Comparison of ENCODE assay signal across 10 cellular contexts in genomic region chr9:2093920-2094597, GRCh38.
DNase-seq lines count a peak whose midpoint lies in the region; ATAC-seq and TF ChIP-seq lines count a peak whose summit lies in the region.
"Had no signal": no experiment of that assay in that cellular context is flagged by ENCODE, and none has a peak within 500 bp of the region (broad histone marks: within the 10 kb centered on the region; RNA-seq: fewer than 3 reads in every experiment).

No MANE protein-coding gene starts in this region.

- H3K4me3 ChIP-seq in GM23248 (no peak overlapping the region), mammary epithelial cell (replicated peaks in 1 of 3; ENCODE audit: insufficient read depth in 1 of 3, low read depth in 2 of 3, low read length in 3 of 3) (no peak overlapping the region), iPS DF 6.9 (ENCODE audit: low read length) (no peak overlapping the region), lower leg skin (ENCODE audit: low read depth, poor library complexity, severe bottlenecking) (no peak overlapping the region)

- in situ Hi-C loops in GM23248 (cut with MboI) (no loop called here), mammary epithelial cell (cut with MboI; ENCODE audit: low sequenced_read_pairs in 2 of 2) (no loop called here)

- TF ChIP-seq CTCF in mammary epithelial cell (conservative IDR thresholded peaks at IDR 0.05 in 1 of 2, IDR thresholded peaks at IDR 0.05 in 1 of 2; ENCODE audit: extremely low read depth in 1 of 2, insufficient read depth in 1 of 2, low read depth in 1 of 2, low read length in 2 of 2) (no peak), lower leg skin (IDR thresholded peaks at IDR 0.05) (no peak)

- H3K36me3 ChIP-seq in GM23248 (ENCODE audit: low read depth) (peaks cover 24% of the 10 kb centered on the region), mammary epithelial cell (ENCODE audit: insufficient read depth, low read length) (peaks cover 10% of the 10 kb centered on the region), iPS DF 6.9 (ENCODE audit: control insufficient read depth, insufficient read depth, low read length) (no peaks in the 10 kb centered on the region)

- TF ChIP-seq POLR2A in lower leg skin (IDR thresholded peaks at IDR 0.05): no peak

- 47 to 49% methylated on average over 2 of the region's 2 CpGs for WGBS in GM23248 (ENCODE audit: low coverage in 1 of 2, low lambda C conversion rate in 2 of 2, missing lambda C conversion rate in 2 of 2), 2 experiments
- 40% methylated on average over 2 of the region's 2 CpGs for WGBS in mammary epithelial cell (ENCODE audit: low coverage, missing lambda C conversion rate)
- no CpG with 5 or more reads among the region's 2 CpGs for WGBS in iPS DF 6.9 (ENCODE audit: insufficient coverage, insufficient read length)
- 51 to 52% methylated on average over 2 of the region's 2 CpGs for WGBS in lower leg skin, 2 donors

- no TSS peak for BruUV-seq in mammary epithelial cell (replicated peaks; lab: Mats Ljungman, UMichigan)

- no peak for ATAC-seq in HG02885 (IDR thresholded peaks at IDR 0.05; ENCODE audit: poor library complexity, unreplicated experiment)

- no peaks in the 10 kb centered on the region; the same call in 1 of the 2 replicates for H3F3A ChIP-seq in GM23248 (ENCODE audit: insufficient read depth)

- no peaks in the 10 kb centered on the region for H3K9me3 ChIP-seq in GM23248 (ENCODE audit: low read depth)
- no peaks in the 10 kb centered on the region for H3K9me3 ChIP-seq in mammary epithelial cell (replicated peaks; ENCODE audit: insufficient read depth, low read length)
- no peaks in the 10 kb centered on the region for H3K9me3 ChIP-seq in iPS DF 6.9 (ENCODE audit: control insufficient read depth, insufficient read depth, low read length)

- CTCF ChIA-PET in mammary epithelial cell (lab: Charles Lee; ENCODE audit: low non-redundant PET): no interaction called here

- H3K9ac ChIP-seq in GM23248 (no peak overlapping the region), mammary epithelial cell (ENCODE audit: insufficient read depth, low read length) (no peak overlapping the region)

- peak overlapping the region; percentile 13; the same call in 1 of the 2 replicates for H3K27ac ChIP-seq in GM23248
- H3K27ac ChIP-seq in mammary epithelial cell (ENCODE audit: insufficient read depth, low read depth, low read length): no peak overlapping the region
- no peak overlapping the region for H3K27ac ChIP-seq in iPS DF 6.9 (ENCODE audit: low read length)

- no peaks in the 10 kb centered on the region for H3K9me2 ChIP-seq in GM23248 (ENCODE audit: insufficient read depth)

- H4K20me1 ChIP-seq in GM23248 (ENCODE audit: insufficient read depth): no peaks in the 10 kb centered on the region
- no peaks in the 10 kb centered on the region for H4K20me1 ChIP-seq in mammary epithelial cell (ENCODE audit: insufficient read depth, low read length)

- dilution Hi-C loops in mammary epithelial cell (cut with HindIII; ENCODE audit: low sequenced_read_pairs): no loop called here

- no peak overlapping the region for H2AFZ ChIP-seq in GM23248
- no peak overlapping the region for H2AFZ ChIP-seq in mammary epithelial cell (ENCODE audit: low read depth, low read length)

- H3K4me1 ChIP-seq in GM23248 (ENCODE audit: insufficient read depth): peaks cover 13% of the 10 kb centered on the region
- no peaks in the 10 kb centered on the region for H3K4me1 ChIP-seq in mammary epithelial cell (ENCODE audit: insufficient read depth, low read length)
- no peaks in the 10 kb centered on the region; the same call in 1 of the 2 replicates for H3K4me1 ChIP-seq in iPS DF 6.9 (ENCODE audit: control insufficient read depth, insufficient read depth, low read length)

- intact Hi-C loops in mammary epithelial cell (cut with micrococcal nuclease): no loop called here
- intact Hi-C loops in lower leg skin (cut with DNase I; ENCODE audit: low total_unique reads): no loop called here

- no peak overlapping the region for H3K4me2 ChIP-seq in GM23248 (ENCODE audit: unreplicated experiment)
- no peak overlapping the region for H3K4me2 ChIP-seq in mammary epithelial cell (ENCODE audit: insufficient read depth, low read depth, low read length)

- H3K79me2 ChIP-seq in GM23248 (ENCODE audit: insufficient read depth) (no peaks in the 10 kb centered on the region), mammary epithelial cell (ENCODE audit: insufficient read depth, low read length) (no peaks in the 10 kb centered on the region)

- H3K27me3 ChIP-seq in GM23248 (replicated peaks; ENCODE audit: insufficient read depth): no peaks in the 10 kb centered on the region
- H3K27me3 ChIP-seq in mammary epithelial cell (ENCODE audit: insufficient read depth, low read length): no peaks in the 10 kb centered on the region
- H3K27me3 ChIP-seq in iPS DF 6.9 (ENCODE audit: control insufficient read depth, insufficient read depth, low read length): no peaks in the 10 kb centered on the region

- DNase-seq in A172 (ENCODE audit: low spot score) (peak; percentile 26), GM23248 (peak; percentile 73), mammary epithelial cell (peak; percentile 49), iPS DF 6.9 (ENCODE audit: low read depth, low spot score) (peak; percentile 20), lower leg skin (ENCODE audit: low spot score in 2 of 2) (no peak), NCI-H510A (lab: John Stamatoyannopoulos, UW) (no peak), medulla oblongata (ENCODE audit: extremely low spot score) (no peak)
- DNase-seq: cerebellar nuclear complex, hippocampal formation had no signal

Comparison
In these comparisons a context has a peak if more than half of its experiments do, and no peak if none do; other contexts are left out.
1. DNase-seq: peak in A172 (single experiment), GM23248 (single experiment), mammary epithelial cell (single experiment) and iPS DF 6.9 (single experiment); none in lower leg skin (0 of 2), NCI-H510A (single experiment) and medulla oblongata (single experiment).